ENCODE assay signal across 1 cellular context in genomic region chr14:30651934-30652333, GRCh38.
TF ChIP-seq lines count a peak whose summit lies in the region.

No MANE protein-coding gene starts in this region.

TF ChIP-seq in K562, 482 proteins besides CTCF, POLR2A, EP300 and RAD21 (continued from another document):
- TF ChIP-seq TSHZ1 (CRISPR knock-in tag; IDR thresholded peaks at IDR 0.05) (no peak), ZNF639 (CRISPR knock-in tag; conservative IDR thresholded peaks at IDR 0.05 in 1 of 2, IDR thresholded peaks at IDR 0.05 in 1 of 2) (no peak), CHD2 (IDR thresholded peaks at IDR 0.05; ENCODE audit: low read depth, low read length) (no peak), CEBPB (tag; IDR thresholded peaks at IDR 0.05) (peak; percentile 66), NCOA1 (IDR thresholded peaks at IDR 0.05; ENCODE audit: low read depth) (no peak), CBFB (CRISPR knock-in tag; IDR thresholded peaks at IDR 0.05) (no peak), PURB (CRISPR knock-in tag; IDR thresholded peaks at IDR 0.05; ENCODE audit: low read depth) (no peak), NCOA6 (IDR thresholded peaks at IDR 0.05) (no peak)
